26 cellular contexts compared by ENCODE assay signal in the genomic region with DNA sequence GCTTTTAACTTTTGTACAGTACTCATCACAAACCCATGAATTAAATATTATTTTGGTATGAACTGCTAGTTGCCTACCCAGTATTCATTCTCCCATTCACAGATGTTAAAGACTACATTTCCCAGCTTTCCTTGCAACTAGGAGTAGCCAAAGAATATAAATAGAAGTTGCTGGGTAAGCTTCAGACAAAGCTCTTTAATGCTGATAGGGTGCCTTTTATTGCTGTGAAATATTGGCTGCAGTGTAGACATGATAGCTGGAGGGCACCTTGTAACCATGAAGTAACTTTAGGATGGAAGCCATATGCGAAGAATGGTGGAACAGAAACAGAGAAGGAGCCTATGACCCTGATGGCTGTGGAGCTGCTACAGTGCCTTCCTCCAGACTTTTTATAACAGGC.
"Had no signal": no experiment of that assay in that cellular context is flagged by ENCODE, and none has a peak within 500 bp of the region (broad histone marks: within the 10 kb centered on the region; RNA-seq: fewer than 3 reads in every experiment).

No MANE protein-coding gene starts in this region.

- H3K4me1 ChIP-seq: pancreas, vagina had no signal

- ATAC-seq: esophagus mucosa; gastrocnemius medialis; mucosa of descending colon; natural killer cell treated with Interleukin-12 subunit alpha and Interleukin-12 subunit beta and Interleukin-15 and Interleukin-18, amount 100 ng/mL, for 72 hours; pancreas; stimulated activated effector memory CD8-positive, alpha-beta T cell treated with anti-CD3 and anti-CD28 coated beads, Interleukin-12 subunit alpha, Interleukin-12 subunit beta, amount 100 ng/mL, for 72 hours had no signal

- FAIRE-seq: colon, islet of Langerhans, pancreas had no signal

- H3K4me3 ChIP-seq: dorsolateral prefrontal cortex, gastrocnemius medialis, lung, mucosa of descending colon, pancreas, sigmoid colon, stomach, thyroid gland, vagina had no signal

- H3K27me3 ChIP-seq: dorsolateral prefrontal cortex, gastrocnemius medialis, neutrophil, pancreas, sigmoid colon, stomach, thyroid gland, vagina had no signal

- H3K27ac ChIP-seq: dorsolateral prefrontal cortex, epithelial cell of prostate, gastrocnemius medialis, neutrophil, pancreas, sigmoid colon, stomach, thyroid gland, vagina had no signal

- DNase-seq: dorsolateral prefrontal cortex; effector CD4-positive, alpha-beta T cell; foreskin fibroblast; gastrocnemius medialis; head of caudate nucleus; hippocampal formation; left cardiac atrium; mucosa of descending colon; naive B cell; pancreas; sigmoid colon; stimulated activated CD4-positive, alpha-beta T cell treated with anti-CD3 and anti-CD28 coated beads, Interleukin-2, amount 100 ng/mL, for 24 hours; stimulated activated CD4-positive, alpha-beta T cell treated with anti-CD3 and anti-CD28 coated beads, Interleukin-4, amount 100 ng/mL, for 24 hours; stimulated activated naive CD4-positive, alpha-beta T cell treated with Interleukin-2 at 50 U/mL for 16 hours; stomach; thyroid gland; trophoblast cell had no signal

- H3K9me3 ChIP-seq: gastrocnemius medialis, mucosa of descending colon, neutrophil, pancreas, sigmoid colon, stomach, thyroid gland, vagina had no signal

- H3K36me3 ChIP-seq: gastrocnemius medialis, neutrophil, pancreas, sigmoid colon, stomach, thyroid gland, vagina had no signal
